Comparison of ENCODE assay signal across 16 cellular contexts in the genomic region with DNA sequence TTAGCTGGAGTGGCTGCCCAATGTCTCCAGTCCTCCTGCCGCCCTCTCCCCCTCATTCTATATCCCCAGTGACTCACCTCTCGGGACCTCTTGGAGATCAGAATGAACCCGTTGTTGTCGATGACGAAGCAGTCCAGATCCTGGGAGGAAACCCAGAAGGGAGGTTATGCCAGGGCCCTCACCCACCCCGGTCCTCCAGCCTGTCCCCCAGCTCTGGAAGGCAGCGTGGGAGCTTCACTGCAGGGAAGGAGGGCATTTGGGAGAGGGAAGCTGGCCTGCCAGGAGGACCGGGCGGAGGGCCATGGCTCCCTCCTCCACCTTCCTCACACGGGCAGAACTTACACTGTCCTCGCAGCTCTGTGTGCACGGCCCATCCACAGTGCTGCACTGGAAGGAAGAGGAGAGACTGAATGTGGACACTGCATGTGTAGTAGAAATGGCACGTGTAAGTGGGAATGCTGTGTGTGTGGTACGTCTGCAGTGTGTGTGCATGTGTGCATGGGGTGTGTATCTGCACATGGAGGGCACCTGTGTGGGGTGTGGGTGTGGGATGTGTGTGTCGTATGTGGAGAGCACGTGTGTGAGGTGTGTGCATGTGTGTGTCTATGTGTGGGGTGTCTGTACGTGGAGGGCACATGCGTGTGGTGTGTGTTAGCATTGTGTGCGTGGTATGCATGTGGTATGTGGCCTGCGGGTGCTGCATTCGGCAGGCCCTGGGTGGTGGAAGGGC. TPM values are rescaled to one million over a fixed set of nuclear protein-coding genes. Genes with fewer than 3 reads are reported as not detected.
DNase-seq lines count a peak whose midpoint lies in the region; ATAC-seq and TF ChIP-seq lines count a peak whose summit lies in the region.
"Had no signal": no experiment of that assay in that cellular context is flagged by ENCODE, and none has a peak within 500 bp of the region (broad histone marks: within the 10 kb centered on the region; RNA-seq: fewer than 3 reads in every experiment).

No MANE protein-coding gene starts in this region.

- ATAC-seq in activated CD8-positive, alpha-beta T cell treated with anti-CD3 and anti-CD28 coated beads for 36 hours: no peak
- no peak for ATAC-seq in sciatic nerve

- H3K27ac Mint-ChIP-seq in CD14-positive monocyte: peak overlapping the region; percentile 98 to 100 (median 100)
- peak overlapping the region; percentile 21 for H3K27ac Mint-ChIP-seq in activated CD8-positive, alpha-beta T cell treated with anti-CD3 and anti-CD28 coated beads for 36 hours

- POLR2A ChIA-PET in activated CD8-positive, alpha-beta T cell treated with anti-CD3 and anti-CD28 coated beads for 36 hours (lab: Charles Lee): no interaction called here

- H3K27me3 Mint-ChIP-seq in CD14-positive monocyte (ENCODE audit: low read depth in 3 of 3): peaks cover 0 to 3% (median 2%) of the 10 kb centered on the region in 3 donors
- H3K27me3 Mint-ChIP-seq in activated CD8-positive, alpha-beta T cell treated with anti-CD3 and anti-CD28 coated beads for 36 hours: no peaks in the 10 kb centered on the region

- peaks cover 88% of the 10 kb centered on the region for H3K4me1 Mint-ChIP-seq in CD14-positive monocyte
- peaks cover 6% of the 10 kb centered on the region for H3K4me1 Mint-ChIP-seq in activated CD8-positive, alpha-beta T cell treated with anti-CD3 and anti-CD28 coated beads for 36 hours (ENCODE audit: low read depth)

- peaks cover 9 to 13% of the 10 kb centered on the region in 2 donors for H3K36me3 Mint-ChIP-seq in CD14-positive monocyte
- H3K36me3 Mint-ChIP-seq in activated CD8-positive, alpha-beta T cell treated with anti-CD3 and anti-CD28 coated beads for 36 hours (ENCODE audit: low read depth): no peaks in the 10 kb centered on the region

- peaks cover 0 to 4% (median 0%) of the 10 kb centered on the region in 7 donors for H3K9me3 Mint-ChIP-seq in CD14-positive monocyte
- H3K9me3 Mint-ChIP-seq in activated CD8-positive, alpha-beta T cell treated with anti-CD3 and anti-CD28 coated beads for 36 hours: no peaks in the 10 kb centered on the region

- intact Hi-C loops in CD14-positive monocyte (cut with micrococcal nuclease) (loop anchor here (2.0 to 10.0 kb wide), 2 partner anchors 14 to 534 kb away; no protein-coding TSS in a partner anchor), sciatic nerve (cut with DNase I) (no loop called here)
- intact Hi-C loops in activated CD8-positive, alpha-beta T cell treated with anti-CD3 and anti-CD28 coated beads for 36 hours (cut with micrococcal nuclease): no loop called here

- CTCF ChIA-PET in activated CD8-positive, alpha-beta T cell treated with anti-CD3 and anti-CD28 coated beads for 36 hours (lab: Charles Lee): no interaction called here

- no peak for DNase-seq in CD14-positive monocyte (ENCODE audit: low spot score)
- peak; percentile 80 for DNase-seq in Daoy (ENCODE audit: low read depth)
- no peak for DNase-seq in activated CD8-positive, alpha-beta T cell treated with anti-CD3 and anti-CD28 coated beads for 36 hours
- peak; percentile 31 for DNase-seq in fibroblast of villous mesenchyme (ENCODE audit: low read depth)
- no peak for DNase-seq in NCI-H1105 (lab: John Stamatoyannopoulos, UW)
- DNase-seq in sciatic nerve (ENCODE audit: low spot score): no peak
- DNase-seq in NCI-H2171 (lab: John Stamatoyannopoulos, UW): no peak
- no peak for DNase-seq in activated gamma-delta T cell treated with Interleukin-2 at 50 U/mL for 16 hours
- DNase-seq: activated CD4-positive, alpha-beta T cell treated with anti-CD3 and anti-CD28 coated beads for 4 hours; COR-L47; midbrain; NCI-H1105 treated with DMSO at 0.1 percent for 48 hours; NCI-H526 had no signal

- H3K4me3 ChIP-seq in fibroblast of villous mesenchyme (ENCODE audit: low read depth, low read length): no peak overlapping the region
- H3K4me3 ChIP-seq: SJSA1 had no signal

- TF ChIP-seq CTCF in CD14-positive monocyte (IDR thresholded peaks at IDR 0.05) (no peak), fibroblast of villous mesenchyme (IDR thresholded peaks at IDR 0.05; ENCODE audit: insufficient read depth, low read depth, low read length) (no peak)
- TF ChIP-seq CTCF in activated CD8-positive, alpha-beta T cell treated with anti-CD3 and anti-CD28 coated beads for 36 hours (IDR thresholded peaks at IDR 0.05): no peak

- peak overlapping the region; percentile 58 to 71 for H3K4me3 Mint-ChIP-seq in CD14-positive monocyte
- peak overlapping the region; percentile 56 for H3K4me3 Mint-ChIP-seq in activated CD8-positive, alpha-beta T cell treated with anti-CD3 and anti-CD28 coated beads for 36 hours

RNA-seq across cellular contexts. Expression of gene LRTM2, which starts 10.0 kb away (rescaled TPM):
- not detected for polyA plus RNA-seq in CD14-positive monocyte
- 0.36 TPM in 1 of 2 replicates, not detected in the other for total RNA-seq in Daoy (2014; rRNA removed; shearing (Covaris generic))
- total RNA-seq in activated CD8-positive, alpha-beta T cell treated with anti-CD3 and anti-CD28 coated beads for 36 hours: not detected
- total RNA-seq in fibroblast of villous mesenchyme (not detected in 2 replicates), sciatic nerve (not detected)
- total RNA-seq: renal cortical epithelial cell, SJSA1, subcutaneous adipose tissue had no signal

Comparison
In these comparisons a context has a peak if more than half of its experiments do, and no peak if none do; other contexts are left out.
1. DNase-seq: peak in Daoy (single experiment) and fibroblast of villous mesenchyme (single experiment); none in CD14-positive monocyte (single experiment), activated CD8-positive, alpha-beta T cell treated with anti-CD3 and anti-CD28 coated beads for 36 hours (single experiment), NCI-H1105 (single experiment), sciatic nerve (single experiment), NCI-H2171 (single experiment) and activated gamma-delta T cell treated with Interleukin-2 at 50 U/mL for 16 hours (single experiment).
2. intact Hi-C loops: an anchor here in CD14-positive monocyte (2.0 to 10.0 kb wide); none called in activated CD8-positive, alpha-beta T cell treated with anti-CD3 and anti-CD28 coated beads for 36 hours and sciatic nerve.